11 cellular contexts compared by ENCODE assay signal in the genomic region with DNA sequence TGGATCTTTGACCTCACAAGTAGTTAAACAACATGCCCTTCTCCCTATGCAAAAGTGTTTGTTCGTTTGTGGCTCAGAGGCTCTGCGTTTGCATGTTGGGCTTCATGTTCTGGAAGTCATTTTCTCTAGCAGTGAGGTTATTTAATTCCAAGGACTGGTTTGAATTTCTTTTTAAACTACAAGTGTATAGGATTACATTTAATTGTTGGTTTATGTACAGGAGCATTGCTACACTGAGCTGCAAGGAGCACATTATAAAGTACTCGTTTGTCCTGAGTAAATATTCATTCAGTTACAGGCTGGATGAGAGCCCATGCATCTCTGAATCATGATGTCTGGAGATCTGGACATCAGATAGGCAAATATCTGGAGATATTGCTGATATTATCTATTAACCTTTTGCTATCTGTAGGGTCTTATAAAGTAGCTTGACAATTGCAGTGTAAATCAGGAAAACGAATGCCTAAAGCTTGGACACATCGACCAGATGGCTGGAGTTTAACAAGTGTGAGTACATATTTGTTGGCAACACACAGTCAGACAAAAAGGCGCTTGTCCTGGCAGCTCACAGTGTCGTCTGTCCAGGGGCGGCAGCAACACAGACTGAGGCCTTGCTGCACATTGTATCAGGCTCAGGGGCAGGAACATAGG.
DNase-seq lines count a peak whose midpoint lies in the region; ATAC-seq, FAIRE-seq and TF ChIP-seq lines count a peak whose summit lies in the region.
"Had no signal": no experiment of that assay in that cellular context is flagged by ENCODE, and none has a peak within 500 bp of the region (broad histone marks: within the 10 kb centered on the region; RNA-seq: fewer than 3 reads in every experiment).

No MANE protein-coding gene starts in this region.

- ATAC-seq in Right ventricle myocardium superior (ENCODE audit: poor library complexity) = peak; percentile 29
- no peak for ATAC-seq in left lobe of liver
- ATAC-seq in HG03159 (IDR thresholded peaks at IDR 0.05; ENCODE audit: unreplicated experiment) = no peak

- H3K36me3 ChIP-seq in right atrium auricular region (no peaks in the 10 kb centered on the region), astrocyte (ENCODE audit: insufficient read depth, low read length) (no peaks in the 10 kb centered on the region)

- peak overlapping the region; percentile 74 for H2AFZ ChIP-seq in astrocyte (ENCODE audit: low read depth, low read length)

- no peak overlapping the region for H3K4me3 ChIP-seq in right atrium auricular region
- H3K4me3 ChIP-seq in astrocyte (ENCODE audit: insufficient read depth, low read depth, low read length) = no peak overlapping the region

- H3K9ac ChIP-seq in astrocyte (ENCODE audit: low read length) = peak overlapping the region; percentile 79

- DNase-seq in Right ventricle myocardium superior = no peak
- DNase-seq in right atrium auricular region (ENCODE audit: low spot score) = no peak
- DNase-seq in astrocyte (ENCODE audit: low read depth) = peak; percentile 73
- DNase-seq in kidney tubule cell (ENCODE audit: low spot score) = peak; percentile 25
- DNase-seq in left lobe of liver (ENCODE audit: low spot score) = no peak
- no peak for DNase-seq in GM13976 (ENCODE audit: low spot score)
- no peak for DNase-seq in ACHN
- DNase-seq: activated CD4-positive, alpha-beta T cell treated with anti-CD3 and anti-CD28 coated beads, Interleukin-2, amount 50 U/mL, for 48 hours; effector memory CD4-positive, alpha-beta T cell had no signal

- H3K27ac Mint-ChIP-seq in astrocyte (ENCODE audit: unreplicated experiment) = peak overlapping the region; percentile 96
- H3K27ac Mint-ChIP-seq: CD14-positive monocyte had no signal

- in situ Hi-C loops in GM13976 (cut with MboI; ENCODE audit: low sequenced_read_pairs, unreplicated experiment) (no loop called here), ACHN (cut with HindIII; ENCODE audit: low pct_ligation_motif_present, low pct_unique_long_range_greater_than_20kb, low sequenced_read_pairs) (no loop called here)

- H3K4me1 ChIP-seq in right atrium auricular region (peaks cover 0 to 6% of the 10 kb centered on the region in 2 donors), astrocyte (ENCODE audit: insufficient read depth, low read length) (peaks cover 20% of the 10 kb centered on the region)

- H3K27ac ChIP-seq in right atrium auricular region (peak overlapping the region in 1 of 2 donors; percentile 19), astrocyte (ENCODE audit: low read depth, low read length) (peak overlapping the region; percentile 98)

- no peaks in the 10 kb centered on the region for H3K79me2 ChIP-seq in astrocyte (ENCODE audit: insufficient read depth, low read length)

- H3K4me3 Mint-ChIP-seq in astrocyte (ENCODE audit: unreplicated experiment) = no peak overlapping the region
- H3K4me3 Mint-ChIP-seq: CD14-positive monocyte had no signal

- H3K27me3 ChIP-seq in right atrium auricular region (no peaks in the 10 kb centered on the region), astrocyte (ENCODE audit: insufficient read depth, low read length) (no peaks in the 10 kb centered on the region)

- H3K27me3 Mint-ChIP-seq in astrocyte (ENCODE audit: low read depth, unreplicated experiment) = no peaks in the 10 kb centered on the region

- peak overlapping the region; percentile 63 for H3K4me2 ChIP-seq in astrocyte (ENCODE audit: low read length)

- H3K4me1 Mint-ChIP-seq in astrocyte (ENCODE audit: low read depth, unreplicated experiment) = peaks cover 18% of the 10 kb centered on the region

- H4K20me1 ChIP-seq in astrocyte (ENCODE audit: insufficient read depth, low read length) = no peaks in the 10 kb centered on the region

- FAIRE-seq in astrocyte (lab: Jason Lieb, UNC) = peak; percentile 80

- H3K9me3 Mint-ChIP-seq in astrocyte (ENCODE audit: unreplicated experiment) = no peaks in the 10 kb centered on the region
- H3K9me3 Mint-ChIP-seq: CD14-positive monocyte had no signal

- intact Hi-C loops in Right ventricle myocardium superior (cut with DNase I) = no loop called here

- no peak for TF ChIP-seq CTCF in right atrium auricular region (IDR thresholded peaks at IDR 0.05)
- TF ChIP-seq CTCF in astrocyte (IDR thresholded peaks at IDR 0.05; ENCODE audit: insufficient read depth, low read depth, low read length) = no peak
- TF ChIP-seq CTCF in GM13976 (IDR thresholded peaks at IDR 0.05; ENCODE audit: borderline replicate concordance, control extremely low read depth, extremely low read depth, insufficient read depth, missing control alignments) = no peak

- H3K36me3 Mint-ChIP-seq in astrocyte (ENCODE audit: low read depth, unreplicated experiment) = no peaks in the 10 kb centered on the region
- H3K36me3 Mint-ChIP-seq: CD14-positive monocyte had no signal

- H3K9me3 ChIP-seq in right atrium auricular region = no peaks in the 10 kb centered on the region
- no peaks in the 10 kb centered on the region for H3K9me3 ChIP-seq in astrocyte (ENCODE audit: insufficient read depth, low read depth, low read length)

Comparison
In these comparisons a context has a peak if more than half of its experiments do, and no peak if none do; other contexts are left out.
1. DNase-seq: peak in astrocyte (single experiment) and kidney tubule cell (single experiment); none in Right ventricle myocardium superior (single experiment), right atrium auricular region (single experiment), left lobe of liver (single experiment), GM13976 (single experiment) and ACHN (single experiment).